Comparison of ENCODE assay signal across 8 cellular contexts in genomic region chr2:44044281-44044720, GRCh38. TPM values are rescaled to one million over a fixed set of nuclear protein-coding genes. Genes with fewer than 3 reads are reported as not detected.
A peak's percentile ranks its signal among the peaks of the same experiment; 100 is the strongest.
DNase-seq lines count a peak whose midpoint lies in the region; ATAC-seq and TF ChIP-seq lines count a peak whose summit lies in the region.

No MANE protein-coding gene starts in this region.

- ATAC-seq in GM18519 (IDR thresholded peaks at IDR 0.05; ENCODE audit: low FRiP score, unreplicated experiment) (peak; percentile 91), HG03045 (IDR thresholded peaks at IDR 0.05; ENCODE audit: unreplicated experiment) (peak; percentile 92)

- no peak overlapping the region for H3K9ac ChIP-seq in smooth muscle cell (ENCODE audit: low read depth)

- in situ Hi-C loops in astrocyte of the cerebellum (cut with HindIII; ENCODE audit: low sequenced_read_pairs), result no loop called here

- no peaks in the 10 kb centered on the region for H3F3A ChIP-seq in smooth muscle cell (ENCODE audit: low read depth)

- DNase-seq in NCI-H2081 (lab: John Stamatoyannopoulos, UW), result peak; percentile 92 to 93
- DNase-seq in T1000 (lab: John Stamatoyannopoulos, UW), result peak; percentile 68
- peak; percentile 59 for DNase-seq in astrocyte of the cerebellum (ENCODE audit: low read depth)
- peak; percentile 76 to 87 for DNase-seq in hippocampal formation (lab: John Stamatoyannopoulos, UW)
- peak; percentile 27 for DNase-seq in smooth muscle cell (lab: John Stamatoyannopoulos, UW; ENCODE audit: unreplicated experiment)

- H3K27ac ChIP-seq in ACC112 (ENCODE audit: low read depth, low read length), result no peak overlapping the region
- H3K27ac ChIP-seq in smooth muscle cell (ENCODE audit: low read depth), result no peak overlapping the region

- H3K79me2 ChIP-seq in ACC112 (ENCODE audit: control insufficient read depth, insufficient read depth, low read length, unreplicated experiment) (no peaks in the 10 kb centered on the region), smooth muscle cell (ENCODE audit: low read depth) (no peaks in the 10 kb centered on the region)

- no peaks in the 10 kb centered on the region for H3K9me3 ChIP-seq in smooth muscle cell (replicated peaks; ENCODE audit: low read depth)

- 7% methylated on average over 10 of the region's 10 CpGs for WGBS in smooth muscle cell (ENCODE audit: low lambda C conversion rate)

- H3K36me3 ChIP-seq in ACC112 (ENCODE audit: insufficient read depth, low read length), result no peaks in the 10 kb centered on the region
- no peaks in the 10 kb centered on the region for H3K36me3 ChIP-seq in smooth muscle cell (ENCODE audit: low read depth)

- H3K4me1 ChIP-seq in ACC112 (ENCODE audit: control insufficient read depth, insufficient read depth, low read length, unreplicated experiment), result peaks cover 3% of the 10 kb centered on the region
- H3K4me1 ChIP-seq in smooth muscle cell (ENCODE audit: low read depth), result no peaks in the 10 kb centered on the region

- H3K27me3 ChIP-seq in ACC112 (ENCODE audit: insufficient read depth, low read length) (no peaks in the 10 kb centered on the region), smooth muscle cell (ENCODE audit: low read depth) (no peaks in the 10 kb centered on the region)

- H2AFZ ChIP-seq in ACC112 (ENCODE audit: low read length, unreplicated experiment) (peak overlapping the region; percentile 87), smooth muscle cell (ENCODE audit: low read depth) (peak overlapping the region; percentile 84)

- H3K4me3 ChIP-seq in ACC112 (ENCODE audit: low read depth, low read length) (no peak overlapping the region), astrocyte of the cerebellum (ENCODE audit: low read depth, low read length) (no peak overlapping the region), smooth muscle cell (no peak overlapping the region)

- TF ChIP-seq CTCF in astrocyte of the cerebellum (IDR thresholded peaks at IDR 0.05; ENCODE audit: low read depth, low read length, missing control alignments), result peak; percentile 95
- peak; percentile 89 for TF ChIP-seq CTCF in smooth muscle cell (IDR thresholded peaks at IDR 0.05; ENCODE audit: borderline replicate concordance, insufficient read depth, poor library complexity, severe bottlenecking)

- peak overlapping the region; percentile 57 for H3K4me2 ChIP-seq in smooth muscle cell

- H4K20me1 ChIP-seq in smooth muscle cell (ENCODE audit: low read depth), result no peaks in the 10 kb centered on the region

RNA-seq across cellular contexts. Expression of gene LRPPRC, which starts 48.5 kb away (rescaled TPM):
- total RNA-seq in smooth muscle cell, result 45.6 and 68.4 TPM in 2 replicates
- polyA plus RNA-seq in smooth muscle cell, result 19.9 and 22.4 TPM in 2 replicates

Comparison
In these comparisons a context has a peak if more than half of its experiments do, and no peak if none do; other contexts are left out.
1. DNase-seq: peak in every context shown above with its lines; median percentile 92 in NCI-H2081; 82 in hippocampal formation; 68 in T1000; 59 in astrocyte of the cerebellum; 27 in smooth muscle cell.